In genomic region chr4:181792641-181793612, GRCh38 we compare ENCODE assay signal across 1 cellular context.
TF ChIP-seq lines count a peak whose summit lies in the region.

No MANE protein-coding gene starts in this region.

TF ChIP-seq in WTC11, 78 proteins besides CTCF, POLR2A, EP300 and RAD21 (continued from another document):
- no peak for TF ChIP-seq ZNF512 (CRISPR knock-in tag; IDR thresholded peaks at IDR 0.05; ENCODE audit: borderline replicate concordance)
